16 cellular contexts compared by ENCODE assay signal in the genomic region with DNA sequence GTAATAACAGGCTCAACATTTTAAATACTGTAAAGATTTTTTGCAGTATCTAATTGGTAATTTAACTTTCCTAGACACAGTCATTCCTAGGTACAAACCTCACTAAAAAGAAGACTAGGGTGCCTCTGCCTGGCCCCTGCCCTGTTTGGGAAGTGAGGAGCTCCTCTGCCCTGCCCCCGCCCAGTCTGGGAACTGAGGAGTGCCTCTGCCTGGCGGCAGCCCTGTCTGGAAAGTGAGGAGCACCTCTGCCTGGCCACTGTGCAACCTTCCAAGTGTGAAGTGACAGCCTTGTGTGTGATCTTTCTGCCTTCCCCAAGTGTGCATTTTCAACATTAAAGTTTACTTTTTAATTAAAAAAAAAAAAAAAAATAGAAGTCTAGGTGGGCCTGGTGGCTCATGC. TPM values are rescaled to one million over a fixed set of nuclear protein-coding genes. Genes with fewer than 3 reads are reported as not detected.
DNase-seq lines count a peak whose midpoint lies in the region; ATAC-seq and TF ChIP-seq lines count a peak whose summit lies in the region.
"Had no signal": no experiment of that assay in that cellular context is flagged by ENCODE, and none has a peak within 500 bp of the region (broad histone marks: within the 10 kb centered on the region; RNA-seq: fewer than 3 reads in every experiment).

No MANE protein-coding gene starts in this region.

- H3K27ac ChIP-seq in CD4-positive, CD25-positive, alpha-beta regulatory T cell (ENCODE audit: insufficient read depth, low read length, poor library complexity, severe bottlenecking) = no peak overlapping the region
- peak overlapping the region; percentile 49 for H3K27ac ChIP-seq in RWPE1
- H3K27ac ChIP-seq: adrenal gland, right lobe of liver, uterus had no signal

- H3K9me3 ChIP-seq in BE2C = no peaks in the 10 kb centered on the region
- no peaks in the 10 kb centered on the region for H3K9me3 ChIP-seq in CD4-positive, CD25-positive, alpha-beta regulatory T cell (ENCODE audit: control insufficient read depth in 2 of 2, low read length in 2 of 2)
- H3K9me3 ChIP-seq: adrenal gland, right lobe of liver, uterus had no signal

- peak overlapping the region in 1 of 3 donors; percentile 56 for H3K27ac Mint-ChIP-seq in CD4-positive, CD25-positive, alpha-beta regulatory T cell

- no peaks in the 10 kb centered on the region for H3K27me3 ChIP-seq in BE2C
- no peaks in the 10 kb centered on the region for H3K27me3 ChIP-seq in CD4-positive, CD25-positive, alpha-beta regulatory T cell (ENCODE audit: control insufficient read depth, insufficient read depth, low read length)
- H3K27me3 ChIP-seq: adrenal gland, right lobe of liver, uterus had no signal

- DNase-seq in BE2C (peak; percentile 33), RWPE1 (ENCODE audit: low spot score) (no peak), iPS-NIHi7 (ENCODE audit: extremely low spot score) (peak; percentile 15), NCI-H748 treated with DMSO at 0.1 percent for 48 hours (lab: John Stamatoyannopoulos, UW) (no peak), GDM1 (lab: John Stamatoyannopoulos, UW) (no peak)
- DNase-seq in CD4-positive, CD25-positive, alpha-beta regulatory T cell = no peak
- DNase-seq: erythroblast; NCI-H1417 treated with DMSO at 0.1 percent for 48 hours; NCI-H446; right lobe of liver; stimulated activated CD4-positive, alpha-beta T cell treated with anti-CD3 and anti-CD28 coated beads, Interleukin-4, amount 100 ng/mL, for 1 hour; T-helper 17 cell; uterus had no signal

- no peak for ATAC-seq in CD4-positive, CD25-positive, alpha-beta regulatory T cell (ENCODE audit: low read depth in 2 of 2)
- no peak for ATAC-seq in GM18858 (IDR thresholded peaks at IDR 0.05; ENCODE audit: unreplicated experiment)
- ATAC-seq: right lobe of liver, T-helper 17 cell had no signal

- H3K4me1 Mint-ChIP-seq in CD4-positive, CD25-positive, alpha-beta regulatory T cell = peaks cover 45 to 71% (median 54%) of the 10 kb centered on the region in 4 donors

- H3K4me3 ChIP-seq in BE2C (ENCODE audit: low read depth, low read length) = no peak overlapping the region
- no peak overlapping the region for H3K4me3 ChIP-seq in CD4-positive, CD25-positive, alpha-beta regulatory T cell (ENCODE audit: low read depth, low read length)
- H3K4me3 ChIP-seq: adrenal gland, lung, right lobe of liver, uterus had no signal

- H3K4me1 ChIP-seq in BE2C = no peaks in the 10 kb centered on the region; the same call in 1 of the 2 replicates
- peaks cover 52% of the 10 kb centered on the region for H3K4me1 ChIP-seq in CD4-positive, CD25-positive, alpha-beta regulatory T cell (ENCODE audit: control insufficient read depth, insufficient read depth, low read length, poor library complexity, severe bottlenecking)

- H3K27me3 Mint-ChIP-seq in CD4-positive, CD25-positive, alpha-beta regulatory T cell = no peaks in the 10 kb centered on the region
- H3K27me3 Mint-ChIP-seq: T-helper 17 cell had no signal

- POLR2A ChIA-PET in RWPE1 (lab: Yijun Ruan, JAX; ENCODE audit: low non-redundant PET) = no interaction called here

- H3K9me3 Mint-ChIP-seq in CD4-positive, CD25-positive, alpha-beta regulatory T cell = no peaks in the 10 kb centered on the region

- H3K36me3 Mint-ChIP-seq in CD4-positive, CD25-positive, alpha-beta regulatory T cell = peaks cover 18% of the 10 kb centered on the region

- CTCF ChIA-PET in RWPE1 (lab: Yijun Ruan, JAX) = interaction anchor here (1.8 kb wide), 1 partner anchor 14 kb away, joined by 5 read pairs; no protein-coding TSS in a partner anchor

- peak overlapping the region in 3 of 4 donors; percentile 24 to 98 (median 29) for H3K4me3 Mint-ChIP-seq in CD4-positive, CD25-positive, alpha-beta regulatory T cell
- H3K4me3 Mint-ChIP-seq: T-helper 17 cell had no signal

- H3K36me3 ChIP-seq in BE2C = peaks cover 39% of the 10 kb centered on the region
- peaks cover 13% of the 10 kb centered on the region for H3K36me3 ChIP-seq in CD4-positive, CD25-positive, alpha-beta regulatory T cell (ENCODE audit: control insufficient read depth, insufficient read depth, low read length)
- H3K36me3 ChIP-seq: uterus had no signal

- peak; percentile 15; the same call in 1 of the 2 replicates for TF ChIP-seq CTCF in BE2C (IDR thresholded peaks at IDR 0.05; ENCODE audit: low read depth, low read length)
- TF ChIP-seq CTCF in RWPE1 (conservative IDR thresholded peaks at IDR 0.05; ENCODE audit: low read depth) = no peak

RNA-seq across cellular contexts. Expression of a gene that starts 4.2 kb away (rescaled TPM):
- polyA plus RNA-seq in BE2C (2012; ENCODE audit: insufficient read depth, insufficient read length, low read depth) = 54.4 TPM
- total RNA-seq in CD4-positive, CD25-positive, alpha-beta regulatory T cell = 114 TPM
- polyA plus RNA-seq in CD4-positive, CD25-positive, alpha-beta regulatory T cell = 10 to 100 TPM; 36.9 to 43.0 (median 40.7) TPM

Comparison
In these comparisons a context has a peak if more than half of its experiments do, and no peak if none do; other contexts are left out.
1. DNase-seq: peak in BE2C (single experiment) and iPS-NIHi7 (single experiment); none in CD4-positive, CD25-positive, alpha-beta regulatory T cell (0 of 3), RWPE1 (single experiment), NCI-H748 treated with DMSO at 0.1 percent for 48 hours (single experiment) and GDM1 (single experiment).